In the genomic region with DNA sequence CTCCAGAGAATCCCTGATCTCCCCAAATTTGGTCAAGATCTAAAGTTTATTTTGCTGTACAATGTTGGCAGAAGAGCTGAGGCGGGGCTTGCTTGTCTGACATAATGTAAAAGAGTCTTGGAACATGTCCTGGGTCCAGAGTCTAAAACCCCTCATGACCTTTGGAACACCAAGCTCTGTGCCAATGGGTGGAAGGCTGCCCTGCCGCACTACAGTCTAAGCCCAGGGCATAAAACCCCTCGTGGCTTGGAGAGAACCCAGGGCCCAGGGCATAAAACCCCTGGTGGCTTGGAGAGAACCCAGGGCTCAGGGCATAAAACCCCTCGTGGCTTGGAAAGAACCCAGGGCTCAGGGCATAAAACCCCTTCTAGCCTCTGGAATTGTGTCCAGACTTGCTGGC, we compare ENCODE assay signal across 20 cellular contexts.
"Had no signal": no experiment of that assay in that cellular context is flagged by ENCODE, and none has a peak within 500 bp of the region (broad histone marks: within the 10 kb centered on the region; RNA-seq: fewer than 3 reads in every experiment).

No MANE protein-coding gene starts in this region.

- H3K9me3 ChIP-seq: body of pancreas, colonic mucosa, gastroesophageal sphincter, lower lobe of right lung, ovary, prostate gland, suprapubic skin, tibial nerve had no signal

- ATAC-seq: activated CD4-positive, CD25-positive, alpha-beta regulatory T cell treated with anti-CD3 and anti-CD28 coated beads, Interleukin-2, amount 50 U/mL, for 24 hours; body of pancreas; gastroesophageal sphincter; lower lobe of right lung had no signal

- H3K27ac Mint-ChIP-seq: activated naive CD8-positive, alpha-beta T cell; naive B cell had no signal

- H3K4me3 ChIP-seq: body of pancreas, colonic mucosa, gastroesophageal sphincter, lower lobe of right lung, ovary, prostate gland, suprapubic skin, tibial nerve had no signal

- H3K4me1 ChIP-seq: body of pancreas, colonic mucosa, gastroesophageal sphincter, lower lobe of right lung, prostate gland, suprapubic skin, tibial nerve had no signal

- DNase-seq: activated CD4-positive, alpha-beta T cell treated with anti-CD3 and anti-CD28 coated beads for 48 hours; activated CD4-positive, alpha-beta T cell treated with anti-CD3 and anti-CD28 coated beads, Interleukin-2, amount 50 U/mL, for 48 hours; activated CD8-positive, alpha-beta memory T cell treated with anti-CD3 and anti-CD28 coated beads for 24 hours; activated effector memory CD4-positive, alpha-beta T cell treated with Interleukin-2 at 50 U/mL for 16 hours; activated naive CD4-positive, alpha-beta T cell treated with Interleukin-2 at 50 U/mL for 16 hours; body of pancreas; colonic mucosa; effector CD8-positive, alpha-beta T cell; lower lobe of right lung; naive B cell; ovary; stimulated activated naive CD4-positive, alpha-beta T cell; T1000; WERI-Rb-1 had no signal

- H3K4me1 Mint-ChIP-seq: naive B cell had no signal

- H3K4me3 Mint-ChIP-seq: activated naive CD8-positive, alpha-beta T cell; naive B cell had no signal

- H3K27ac ChIP-seq: body of pancreas, colonic mucosa, gastroesophageal sphincter, lower lobe of right lung, ovary, prostate gland, suprapubic skin, tibial nerve, WERI-Rb-1 had no signal

- H3K9me3 Mint-ChIP-seq: naive B cell had no signal

- H3K36me3 Mint-ChIP-seq: naive B cell had no signal

- H3K27me3 Mint-ChIP-seq: activated naive CD8-positive, alpha-beta T cell; naive B cell had no signal

- H3K27me3 ChIP-seq: body of pancreas, colonic mucosa, gastroesophageal sphincter, ovary, suprapubic skin, tibial nerve had no signal

- H3K36me3 ChIP-seq: colonic mucosa, ovary had no signal
